8 cellular contexts compared by ENCODE assay signal in genomic region chr7:135672560-135673359, GRCh38. TPM values are rescaled to one million over a fixed set of nuclear protein-coding genes. Genes with fewer than 3 reads are reported as not detected.
A peak's percentile ranks its signal among the peaks of the same experiment; 100 is the strongest.
DNase-seq lines count a peak whose midpoint lies in the region; ATAC-seq and TF ChIP-seq lines count a peak whose summit lies in the region.

No MANE protein-coding gene starts in this region.

- no peaks in the 10 kb centered on the region for H3K9me3 Mint-ChIP-seq in CD4-positive, alpha-beta T cell

- H3K27ac ChIP-seq in CD4-positive, alpha-beta T cell (ENCODE audit: low read depth, low read length) = no peak overlapping the region
- no peak overlapping the region for H3K27ac ChIP-seq in liver (ENCODE audit: low read depth in 1 of 2, low read length in 2 of 2)
- H3K27ac ChIP-seq in vagina = no peak overlapping the region
- H3K27ac ChIP-seq in effector memory CD4-positive, alpha-beta T cell (ENCODE audit: insufficient read depth, low read length, poor library complexity, severe bottlenecking) = no peak overlapping the region

- ATAC-seq in CD4-positive, alpha-beta T cell (ENCODE audit: poor library complexity) = peak; percentile 58
- peak; percentile 91 for ATAC-seq in GM18909 (IDR thresholded peaks at IDR 0.05; ENCODE audit: poor library complexity, unreplicated experiment)
- ATAC-seq in HG03442 (IDR thresholded peaks at IDR 0.05; ENCODE audit: unreplicated experiment) = peak; percentile 79

- intact Hi-C loops in CD4-positive, alpha-beta T cell (cut with DNase I, micrococcal nuclease) = loop anchor here (5.0 kb wide), 1 partner anchor 335 kb away; no protein-coding TSS in a partner anchor
- intact Hi-C loops in vagina (cut with DNase I) = no loop called here

- no peak overlapping the region for H3K9ac ChIP-seq in liver (ENCODE audit: low read depth in 1 of 2, low read length in 2 of 2)

- CTCF ChIA-PET in CD4-positive, alpha-beta T cell (lab: Charles Lee) = interaction anchor here (0.9 to 2.8 kb wide), 2 partner anchors 10 to 340 kb away, joined by 3 to 11 read pairs; partner anchors contain the start of gene STMP1

- no peaks in the 10 kb centered on the region for H3K27me3 ChIP-seq in CD4-positive, alpha-beta T cell (ENCODE audit: control insufficient read depth, insufficient read depth, low read length)
- no peaks in the 10 kb centered on the region for H3K27me3 ChIP-seq in liver (ENCODE audit: control insufficient read depth in 4 of 4, insufficient read depth in 4 of 4, low read length in 3 of 4)
- H3K27me3 ChIP-seq in vagina = no peaks in the 10 kb centered on the region
- no peaks in the 10 kb centered on the region for H3K27me3 ChIP-seq in effector memory CD4-positive, alpha-beta T cell (replicated peaks; ENCODE audit: control insufficient read depth, insufficient read depth, low read length, poor library complexity, severe bottlenecking)

- peak; percentile 60 for TF ChIP-seq CTCF in CD4-positive, alpha-beta T cell (IDR thresholded peaks at IDR 0.05)
- TF ChIP-seq CTCF in cardiac fibroblast (IDR thresholded peaks at IDR 0.05; ENCODE audit: low read depth, low read length) (peak; percentile 89), liver (IDR thresholded peaks at IDR 0.05; ENCODE audit: low read depth, low read length, missing input control) (peak; percentile 64), vagina (IDR thresholded peaks at IDR 0.05) (peak; percentile 51 to 76 (median 55))

- no peaks in the 10 kb centered on the region for H3K9me3 ChIP-seq in CD4-positive, alpha-beta T cell (ENCODE audit: control insufficient read depth, low read length)
- H3K9me3 ChIP-seq in liver (ENCODE audit: control insufficient read depth in 4 of 4, low read length in 3 of 4) (no peaks in the 10 kb centered on the region), vagina (no peaks in the 10 kb centered on the region)
- no peaks in the 10 kb centered on the region for H3K9me3 ChIP-seq in effector memory CD4-positive, alpha-beta T cell (ENCODE audit: control insufficient read depth, low read length)

- no peak for DNase-seq in CD4-positive, alpha-beta T cell
- DNase-seq in NCI-H82 (lab: John Stamatoyannopoulos, UW) (peak; percentile 73), cardiac fibroblast (ENCODE audit: low read depth in 2 of 2) (peak; percentile 87 to 90), vagina (ENCODE audit: extremely low spot score in 2 of 2) (no peak)
- no peak for DNase-seq in effector memory CD4-positive, alpha-beta T cell

- H3K36me3 Mint-ChIP-seq in CD4-positive, alpha-beta T cell (ENCODE audit: low read depth) = peaks cover 65% of the 10 kb centered on the region

- peaks cover 0 to 3% (median 0%) of the 10 kb centered on the region in 4 donors for H3K36me3 ChIP-seq in liver (ENCODE audit: control insufficient read depth in 4 of 4, insufficient read depth in 3 of 4, low read depth in 1 of 4, low read length in 3 of 4)
- no peaks in the 10 kb centered on the region for H3K36me3 ChIP-seq in vagina
- peaks cover 17% of the 10 kb centered on the region for H3K36me3 ChIP-seq in effector memory CD4-positive, alpha-beta T cell (ENCODE audit: control insufficient read depth, insufficient read depth, low read length)

- no peak overlapping the region for H3K27ac Mint-ChIP-seq in CD4-positive, alpha-beta T cell

- H3K4me1 ChIP-seq in liver (ENCODE audit: control insufficient read depth in 4 of 4, insufficient read depth in 4 of 4, low read length in 3 of 4) (peaks cover 0 to 1% (median 0%) of the 10 kb centered on the region in 4 donors), vagina (peaks cover 45% of the 10 kb centered on the region)
- H3K4me1 ChIP-seq in effector memory CD4-positive, alpha-beta T cell (ENCODE audit: control insufficient read depth, insufficient read depth, low read length, poor library complexity, severe bottlenecking) = no peaks in the 10 kb centered on the region

- H3K4me3 ChIP-seq in cardiac fibroblast (replicated peaks in 1 of 2; ENCODE audit: low read depth in 2 of 2, low read length in 2 of 2) = no peak overlapping the region
- H3K4me3 ChIP-seq in liver (ENCODE audit: low read depth in 1 of 3, low read length in 3 of 3) = no peak overlapping the region
- no peak overlapping the region for H3K4me3 ChIP-seq in vagina
- no peak overlapping the region for H3K4me3 ChIP-seq in effector memory CD4-positive, alpha-beta T cell (ENCODE audit: insufficient read depth, low read depth, low read length, poor library complexity, severe bottlenecking)

- H3K27me3 Mint-ChIP-seq in CD4-positive, alpha-beta T cell = no peaks in the 10 kb centered on the region

- POLR2A ChIA-PET in CD4-positive, alpha-beta T cell (lab: Charles Lee) = interaction anchor here (1.1 to 1.2 kb wide), 2 partner anchors 8 to 10 kb away, joined by 4 to 5 read pairs; partner anchors contain the start of gene STMP1

- H3K4me1 Mint-ChIP-seq in CD4-positive, alpha-beta T cell (ENCODE audit: low read depth) = peaks cover 42% of the 10 kb centered on the region

- H3K4me3 Mint-ChIP-seq in CD4-positive, alpha-beta T cell = no peak overlapping the region

- WGBS in liver = 80% methylated on average over 3 of the region's 3 CpGs

- TF ChIP-seq RAD21 in liver (IDR thresholded peaks at IDR 0.05) = peak; percentile 78 to 84

- TF ChIP-seq POLR2A in vagina (IDR thresholded peaks at IDR 0.05) = no peak

TF ChIP-seq in liver, 16 proteins besides CTCF, POLR2A, EP300 and RAD21:
- TF ChIP-seq NR2F2 (IDR thresholded peaks at IDR 0.05) = no peak
- TF ChIP-seq ZBTB33 (IDR thresholded peaks at IDR 0.05) = no peak
- TF ChIP-seq YY1 (IDR thresholded peaks at IDR 0.05) = no peak
- TF ChIP-seq TAF1 (conservative IDR thresholded peaks at IDR 0.05) = no peak
- TF ChIP-seq FOXA2 (IDR thresholded peaks at IDR 0.05) = no peak
- TF ChIP-seq REST (IDR thresholded peaks at IDR 0.05) = no peak
- TF ChIP-seq RXRA (IDR thresholded peaks at IDR 0.05) = no peak
- no peak for TF ChIP-seq EGR1 (IDR thresholded peaks at IDR 0.05; ENCODE audit: low read depth in 2 of 2)
- no peak for TF ChIP-seq GABPA (IDR thresholded peaks at IDR 0.05 in 1 of 2, conservative IDR thresholded peaks at IDR 0.05 in 1 of 2)
- no peak for TF ChIP-seq JUND (IDR thresholded peaks at IDR 0.05)
- TF ChIP-seq ATF3 (IDR thresholded peaks at IDR 0.05) = no peak
- no peak for TF ChIP-seq MAX (IDR thresholded peaks at IDR 0.05)
- TF ChIP-seq HNF4G (IDR thresholded peaks at IDR 0.05) = no peak
- no peak for TF ChIP-seq SP1 (IDR thresholded peaks at IDR 0.05)

RNA-seq across cellular contexts. Expression of gene STMP1, which starts 10.4 kb away (rescaled TPM):
- 10 to 100 TPM; 11.5 to 14.1 TPM for total RNA-seq in CD4-positive, alpha-beta T cell
- total RNA-seq in liver (10 to 100 TPM in 1 of 2 donors, 1 to 10 TPM in 1; 6.8 to 16.6 TPM), vagina (13.5 TPM)
- polyA plus RNA-seq in liver = 10 to 100 TPM; 11.1 to 30.7 TPM

RNA-seq across cellular contexts. Expression of gene SLC13A4, which starts 55.2 kb away (rescaled TPM):
- not detected for total RNA-seq in CD4-positive, alpha-beta T cell
- total RNA-seq in liver (under 1 TPM; 0.14 to 0.17 TPM), vagina (not detected)
- polyA plus RNA-seq in liver = under 1 TPM; 0.01 to 0.06 TPM

Comparison
In these comparisons a context has a peak if more than half of its experiments do, and no peak if none do; other contexts are left out.
1. DNase-seq: peak in NCI-H82 (single experiment) and cardiac fibroblast (2 of 2); none in CD4-positive, alpha-beta T cell (0 of 10), vagina (0 of 2) and effector memory CD4-positive, alpha-beta T cell (0 of 3).
2. Peak in every context shown above with its lines, with median percentiles within 50 percentile points of each other: ATAC-seq and CTCF ChIP-seq.